ENCODE assay signal across 14 cellular contexts in genomic region chr17:61323696-61324539, GRCh38.
DNase-seq lines count a peak whose midpoint lies in the region; ATAC-seq and TF ChIP-seq lines count a peak whose summit lies in the region.
"Had no signal": no experiment of that assay in that cellular context is flagged by ENCODE, and none has a peak within 500 bp of the region (broad histone marks: within the 10 kb centered on the region; RNA-seq: fewer than 3 reads in every experiment).

No MANE protein-coding gene starts in this region.

- DNase-seq in breast epithelium (ENCODE audit: low spot score in 2 of 2) (no peak), MCF 10A (ENCODE audit: unreplicated experiment) (no peak), glutamatergic neuron (no peak), nephron progenitor cell (peak; percentile 30), vagina (ENCODE audit: extremely low spot score in 2 of 2) (no peak), mesenteric fat pad (ENCODE audit: low spot score) (no peak), NK-92 (lab: John Stamatoyannopoulos, UW; ENCODE audit: unreplicated experiment) (no peak)
- DNase-seq: activated CD4-positive, alpha-beta T cell treated with anti-CD3 and anti-CD28 coated beads for 48 hours; KG1; left colon; NCI-H2081; NK-92 treated with Interleukin-12 subunit alpha and Interleukin-12 subunit beta, amount 100 ng/mL, for 24 hours; T-helper 1 cell had no signal

- H3K36me3 Mint-ChIP-seq in MCF 10A (ENCODE audit: insufficient read depth, unreplicated experiment) (peaks cover 6% of the 10 kb centered on the region), glutamatergic neuron (ENCODE audit: unreplicated experiment) (no peaks in the 10 kb centered on the region), nephron progenitor cell (ENCODE audit: low read depth) (no peaks in the 10 kb centered on the region)

- H3K4me3 ChIP-seq in breast epithelium (no peak overlapping the region), vagina (no peak overlapping the region)

- no peaks in the 10 kb centered on the region for H3K4me1 Mint-ChIP-seq in MCF 10A (ENCODE audit: insufficient read depth, unreplicated experiment)
- H3K4me1 Mint-ChIP-seq in glutamatergic neuron (ENCODE audit: low read depth, unreplicated experiment) = peaks cover 39% of the 10 kb centered on the region
- peaks cover 57% of the 10 kb centered on the region for H3K4me1 Mint-ChIP-seq in nephron progenitor cell

- H3K9me3 Mint-ChIP-seq in MCF 10A (ENCODE audit: unreplicated experiment) (no peaks in the 10 kb centered on the region), glutamatergic neuron (ENCODE audit: unreplicated experiment) (no peaks in the 10 kb centered on the region), nephron progenitor cell (no peaks in the 10 kb centered on the region)

- no peak overlapping the region for H3K4me3 Mint-ChIP-seq in MCF 10A (ENCODE audit: unreplicated experiment)
- peak overlapping the region; percentile 9 for H3K4me3 Mint-ChIP-seq in glutamatergic neuron (ENCODE audit: unreplicated experiment)
- H3K4me3 Mint-ChIP-seq in nephron progenitor cell = no peak overlapping the region

- no peaks in the 10 kb centered on the region for H3K9me3 ChIP-seq in breast epithelium
- no peaks in the 10 kb centered on the region for H3K9me3 ChIP-seq in vagina

- H3K27ac ChIP-seq in breast epithelium = peak overlapping the region; percentile 16 to 71
- peak overlapping the region; percentile 66 for H3K27ac ChIP-seq in vagina

- no peak for ATAC-seq in HG02642 (IDR thresholded peaks at IDR 0.05; ENCODE audit: poor library complexity, unreplicated experiment)
- ATAC-seq: left colon had no signal

- TF ChIP-seq CTCF in breast epithelium (IDR thresholded peaks at IDR 0.05) (no peak), MCF 10A (IDR thresholded peaks at IDR 0.05; ENCODE audit: unreplicated experiment) (no peak), glutamatergic neuron (IDR thresholded peaks at IDR 0.05; ENCODE audit: partially characterized antibody, unreplicated experiment) (no peak), nephron progenitor cell (IDR thresholded peaks at IDR 0.05) (no peak), vagina (IDR thresholded peaks at IDR 0.05) (no peak)

- no peak overlapping the region for H3K27ac Mint-ChIP-seq in MCF 10A (ENCODE audit: low read depth, unreplicated experiment)
- peak overlapping the region; percentile 64 for H3K27ac Mint-ChIP-seq in glutamatergic neuron (ENCODE audit: unreplicated experiment)
- H3K27ac Mint-ChIP-seq in nephron progenitor cell = peak overlapping the region; percentile 44

- no peaks in the 10 kb centered on the region for H3K27me3 Mint-ChIP-seq in MCF 10A (ENCODE audit: insufficient read depth, unreplicated experiment)
- H3K27me3 Mint-ChIP-seq in glutamatergic neuron (ENCODE audit: unreplicated experiment) = peaks cover 4% of the 10 kb centered on the region
- H3K27me3 Mint-ChIP-seq in nephron progenitor cell (ENCODE audit: low read depth, poor library complexity) = peaks cover 21% of the 10 kb centered on the region

- CTCF ChIA-PET in MCF 10A (lab: Yijun Ruan, JAX) = interaction anchor here (0.5 kb wide), 1 partner anchor 872 kb away, joined by 3 read pairs; no protein-coding TSS in a partner anchor

- POLR2A ChIA-PET in MCF 10A (lab: Yijun Ruan, JAX) = interaction anchor here (0.6 to 1.5 kb wide), 2 partner anchors 12 to 59 kb away, joined by 3 to 4 read pairs; no protein-coding TSS in a partner anchor

- intact Hi-C loops in breast epithelium (cut with DNase I; ENCODE audit: low total_unique reads) = no loop called here
- intact Hi-C loops in MCF 10A (cut with micrococcal nuclease) = no loop called here
- intact Hi-C loops in vagina (cut with DNase I) = no loop called here

- H3K36me3 ChIP-seq in breast epithelium (no peaks in the 10 kb centered on the region), vagina (no peaks in the 10 kb centered on the region)

- no peaks in the 10 kb centered on the region for H3K4me1 ChIP-seq in breast epithelium
- peaks cover 15% of the 10 kb centered on the region for H3K4me1 ChIP-seq in vagina

- H3K27me3 ChIP-seq in breast epithelium (no peaks in the 10 kb centered on the region), vagina (no peaks in the 10 kb centered on the region)

- TF ChIP-seq POLR2A in breast epithelium (IDR thresholded peaks at IDR 0.05) (no peak), vagina (IDR thresholded peaks at IDR 0.05) (no peak)

- BruUV-seq in MCF 10A (replicated peaks; lab: Mats Ljungman, UMichigan) = no TSS peak
